Comparison of ENCODE assay signal across 1 cellular context in genomic region chr2:113978524-113979171, GRCh38.
A peak's percentile ranks its signal among the peaks of the same experiment; 100 is the strongest.
TF ChIP-seq lines count a peak whose summit lies in the region.

No MANE protein-coding gene starts in this region.

TF ChIP-seq in HepG2, 621 proteins besides CTCF, POLR2A, EP300 and RAD21 (continued from another document and continues in another):
- TF ChIP-seq, protein P1, sequence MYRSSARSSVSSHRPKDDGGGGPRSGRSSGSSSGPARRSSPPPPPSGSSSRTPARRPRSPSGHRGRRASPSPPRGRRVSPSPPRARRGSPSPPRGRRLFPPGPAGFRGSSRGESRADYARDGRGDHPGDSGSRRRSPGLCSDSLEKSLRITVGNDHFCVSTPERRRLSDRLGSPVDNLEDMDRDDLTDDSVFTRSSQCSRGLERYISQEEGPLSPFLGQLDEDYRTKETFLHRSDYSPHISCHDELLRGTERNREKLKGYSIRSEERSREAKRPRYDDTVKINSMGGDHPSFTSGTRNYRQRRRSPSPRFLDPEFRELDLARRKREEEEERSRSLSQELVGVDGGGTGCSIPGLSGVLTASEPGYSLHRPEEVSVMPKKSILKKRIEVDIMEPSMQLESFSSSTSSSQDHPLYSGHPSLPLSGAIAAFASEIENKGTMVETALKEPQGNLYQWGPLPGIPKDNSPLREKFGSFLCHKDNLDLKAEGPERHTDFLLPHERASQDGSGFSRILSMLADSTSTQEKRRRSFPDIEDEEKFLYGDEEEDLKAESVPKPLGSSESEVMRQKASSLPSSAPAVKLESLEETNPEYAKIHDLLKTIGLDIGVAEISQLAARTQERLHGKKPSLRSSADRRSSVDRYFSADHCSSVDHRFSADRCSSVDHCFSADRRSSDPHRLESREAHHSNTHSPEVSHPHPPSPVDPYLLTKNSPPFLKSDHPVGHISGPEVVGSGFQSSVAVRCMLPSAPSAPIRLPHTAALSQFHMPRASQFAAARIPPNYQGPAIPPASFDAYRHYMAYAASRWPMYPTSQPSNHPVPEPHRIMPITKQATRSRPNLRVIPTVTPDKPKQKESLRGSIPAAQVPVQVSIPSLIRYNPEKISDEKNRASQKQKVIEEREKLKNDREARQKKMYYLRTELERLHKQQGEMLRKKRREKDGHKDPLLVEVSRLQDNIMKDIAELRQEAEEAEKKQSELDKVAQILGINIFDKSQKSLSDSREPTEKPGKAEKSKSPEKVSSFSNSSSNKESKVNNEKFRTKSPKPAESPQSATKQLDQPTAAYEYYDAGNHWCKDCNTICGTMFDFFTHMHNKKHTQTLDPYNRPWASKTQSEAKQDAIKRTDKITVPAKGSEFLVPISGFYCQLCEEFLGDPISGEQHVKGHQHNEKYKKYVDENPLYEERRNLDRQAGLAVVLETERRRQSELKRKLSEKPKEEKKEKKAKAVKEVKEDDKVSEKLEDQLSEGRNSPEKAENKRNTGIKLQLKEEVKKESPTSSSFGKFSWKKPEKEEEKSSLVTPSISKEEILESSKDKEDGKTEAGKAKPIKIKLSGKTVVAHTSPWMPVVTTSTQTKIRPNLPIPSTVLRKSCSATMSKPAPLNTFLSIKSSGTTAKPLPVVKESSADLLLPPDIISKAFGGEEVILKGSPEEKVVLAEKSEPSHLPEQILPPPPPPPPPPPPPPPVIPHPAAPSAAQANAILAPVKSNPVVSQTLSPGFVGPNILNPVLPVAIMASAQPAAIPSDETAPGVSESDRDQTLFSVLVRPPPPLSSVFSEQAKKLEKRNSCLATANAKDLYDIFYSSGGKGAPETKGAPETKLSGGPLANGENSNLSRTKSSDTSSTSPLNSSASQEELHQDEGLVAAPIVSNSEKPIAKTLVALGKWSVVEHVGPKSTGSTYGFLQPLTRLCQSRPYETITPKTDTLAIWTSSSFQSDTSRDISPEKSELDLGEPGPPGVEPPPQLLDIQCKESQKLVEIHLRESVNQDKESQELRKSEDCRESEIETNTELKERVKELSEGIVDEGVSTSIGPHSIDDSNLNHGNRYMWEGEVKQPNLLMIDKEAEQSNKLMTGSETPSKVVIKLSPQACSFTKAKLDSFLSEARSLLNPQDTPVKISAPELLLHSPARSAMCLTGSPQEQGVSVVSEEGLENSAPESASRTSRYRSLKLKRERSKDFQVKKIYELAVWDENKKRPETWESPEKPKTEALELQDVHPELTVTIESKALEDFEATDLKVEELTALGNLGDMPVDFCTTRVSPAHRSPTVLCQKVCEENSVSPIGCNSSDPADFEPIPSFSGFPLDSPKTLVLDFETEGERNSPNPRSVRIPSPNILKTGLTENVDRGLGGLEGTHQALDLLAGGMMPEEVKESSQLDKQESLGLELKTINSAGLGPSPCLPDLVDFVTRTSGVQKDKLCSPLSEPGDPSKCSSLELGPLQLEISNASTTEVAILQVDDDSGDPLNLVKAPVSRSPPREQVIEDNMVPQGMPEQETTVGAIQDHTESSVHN (CRISPR knock-in tag; IDR thresholded peaks at IDR 0.05) = 0 out of 2 replicates have a peak, but pooled peaks have one; percentile 7
- 0 out of 2 replicates have a peak, but pooled peaks have one; percentile 20 for TF ChIP-seq SSRP1 (CRISPR knock-in tag; IDR thresholded peaks at IDR 0.05)
- TF ChIP-seq, protein P2, sequence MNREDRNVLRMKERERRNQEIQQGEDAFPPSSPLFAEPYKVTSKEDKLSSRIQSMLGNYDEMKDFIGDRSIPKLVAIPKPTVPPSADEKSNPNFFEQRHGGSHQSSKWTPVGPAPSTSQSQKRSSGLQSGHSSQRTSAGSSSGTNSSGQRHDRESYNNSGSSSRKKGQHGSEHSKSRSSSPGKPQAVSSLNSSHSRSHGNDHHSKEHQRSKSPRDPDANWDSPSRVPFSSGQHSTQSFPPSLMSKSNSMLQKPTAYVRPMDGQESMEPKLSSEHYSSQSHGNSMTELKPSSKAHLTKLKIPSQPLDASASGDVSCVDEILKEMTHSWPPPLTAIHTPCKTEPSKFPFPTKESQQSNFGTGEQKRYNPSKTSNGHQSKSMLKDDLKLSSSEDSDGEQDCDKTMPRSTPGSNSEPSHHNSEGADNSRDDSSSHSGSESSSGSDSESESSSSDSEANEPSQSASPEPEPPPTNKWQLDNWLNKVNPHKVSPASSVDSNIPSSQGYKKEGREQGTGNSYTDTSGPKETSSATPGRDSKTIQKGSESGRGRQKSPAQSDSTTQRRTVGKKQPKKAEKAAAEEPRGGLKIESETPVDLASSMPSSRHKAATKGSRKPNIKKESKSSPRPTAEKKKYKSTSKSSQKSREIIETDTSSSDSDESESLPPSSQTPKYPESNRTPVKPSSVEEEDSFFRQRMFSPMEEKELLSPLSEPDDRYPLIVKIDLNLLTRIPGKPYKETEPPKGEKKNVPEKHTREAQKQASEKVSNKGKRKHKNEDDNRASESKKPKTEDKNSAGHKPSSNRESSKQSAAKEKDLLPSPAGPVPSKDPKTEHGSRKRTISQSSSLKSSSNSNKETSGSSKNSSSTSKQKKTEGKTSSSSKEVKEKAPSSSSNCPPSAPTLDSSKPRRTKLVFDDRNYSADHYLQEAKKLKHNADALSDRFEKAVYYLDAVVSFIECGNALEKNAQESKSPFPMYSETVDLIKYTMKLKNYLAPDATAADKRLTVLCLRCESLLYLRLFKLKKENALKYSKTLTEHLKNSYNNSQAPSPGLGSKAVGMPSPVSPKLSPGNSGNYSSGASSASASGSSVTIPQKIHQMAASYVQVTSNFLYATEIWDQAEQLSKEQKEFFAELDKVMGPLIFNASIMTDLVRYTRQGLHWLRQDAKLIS (CRISPR knock-in tag; IDR thresholded peaks at IDR 0.05) = peak; percentile 8; the same call in 1 of the 2 replicates
- TF ChIP-seq, protein P3, sequence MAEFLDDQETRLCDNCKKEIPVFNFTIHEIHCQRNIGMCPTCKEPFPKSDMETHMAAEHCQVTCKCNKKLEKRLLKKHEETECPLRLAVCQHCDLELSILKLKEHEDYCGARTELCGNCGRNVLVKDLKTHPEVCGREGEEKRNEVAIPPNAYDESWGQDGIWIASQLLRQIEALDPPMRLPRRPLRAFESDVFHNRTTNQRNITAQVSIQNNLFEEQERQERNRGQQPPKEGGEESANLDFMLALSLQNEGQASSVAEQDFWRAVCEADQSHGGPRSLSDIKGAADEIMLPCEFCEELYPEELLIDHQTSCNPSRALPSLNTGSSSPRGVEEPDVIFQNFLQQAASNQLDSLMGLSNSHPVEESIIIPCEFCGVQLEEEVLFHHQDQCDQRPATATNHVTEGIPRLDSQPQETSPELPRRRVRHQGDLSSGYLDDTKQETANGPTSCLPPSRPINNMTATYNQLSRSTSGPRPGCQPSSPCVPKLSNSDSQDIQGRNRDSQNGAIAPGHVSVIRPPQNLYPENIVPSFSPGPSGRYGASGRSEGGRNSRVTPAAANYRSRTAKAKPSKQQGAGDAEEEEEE (CRISPR knock-in tag; IDR thresholded peaks at IDR 0.05; ENCODE audit: borderline replicate concordance) = 0 out of 2 replicates have a peak, but pooled peaks have one; percentile 53
- TF ChIP-seq MLX (CRISPR knock-in tag; IDR thresholded peaks at IDR 0.05) = no peak
- no peak for TF ChIP-seq ZKSCAN5 (CRISPR knock-in tag; IDR thresholded peaks at IDR 0.05)
- TF ChIP-seq ZMAT5 (CRISPR knock-in tag; IDR thresholded peaks at IDR 0.05; ENCODE audit: borderline replicate concordance, low read depth) = no peak
- TF ChIP-seq GATAD1 (CRISPR knock-in tag; IDR thresholded peaks at IDR 0.05) = no peak; the same call in 1 of the 2 replicates
- no peak for TF ChIP-seq EED (CRISPR knock-in tag; IDR thresholded peaks at IDR 0.05)
- TF ChIP-seq ZBTB38 (CRISPR knock-in tag; IDR thresholded peaks at IDR 0.05) = 0 out of 2 replicates have a peak, but pooled peaks have one; percentile 3
- TF ChIP-seq TSC22D2 (CRISPR knock-in tag; IDR thresholded peaks at IDR 0.05; ENCODE audit: borderline replicate concordance) = no peak
- TF ChIP-seq, protein P4, sequence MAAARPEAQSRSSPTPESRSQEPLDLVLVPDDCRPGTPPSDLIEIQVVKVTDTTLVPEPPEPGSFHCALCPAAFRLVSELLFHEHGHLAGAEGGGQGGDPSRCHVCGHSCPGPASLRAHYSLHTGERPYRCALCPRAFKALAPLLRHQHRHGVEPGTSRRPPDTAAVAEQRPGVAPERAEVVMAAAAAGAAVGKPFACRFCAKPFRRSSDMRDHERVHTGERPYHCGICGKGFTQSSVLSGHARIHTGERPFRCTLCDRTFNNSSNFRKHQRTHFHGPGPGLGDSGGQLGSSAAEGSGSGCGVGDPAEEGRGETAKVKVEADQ (CRISPR knock-in tag; IDR thresholded peaks at IDR 0.05; ENCODE audit: borderline replicate concordance) = no peak
- no peak for TF ChIP-seq MATR3 (CRISPR knock-in tag; IDR thresholded peaks at IDR 0.05)
- peak; percentile 18 for TF ChIP-seq SRSF1 (optimal IDR thresholded peaks at IDR 0.05; ENCODE audit: low read depth, low read length)
- TF ChIP-seq ZFP62 (CRISPR knock-in tag; IDR thresholded peaks at IDR 0.05) = no peak
- no peak for TF ChIP-seq MXD3 (CRISPR knock-in tag; IDR thresholded peaks at IDR 0.05)
- no peak for TF ChIP-seq GATA4 (IDR thresholded peaks at IDR 0.05; ENCODE audit: borderline replicate concordance, low read depth)
- TF ChIP-seq MEIS2 (CRISPR knock-in tag; IDR thresholded peaks at IDR 0.05) = peak; percentile 13; the same call in 1 of the 2 replicates
- 0 out of 2 replicates have a peak, but pooled peaks have one; percentile 60 for TF ChIP-seq THYN1 (CRISPR knock-in tag; IDR thresholded peaks at IDR 0.05; ENCODE audit: borderline replicate concordance, low read depth)
- TF ChIP-seq ZNF34 (CRISPR knock-in tag; IDR thresholded peaks at IDR 0.05; ENCODE audit: borderline replicate concordance) = no peak
- no peak for TF ChIP-seq ARID3A (IDR thresholded peaks at IDR 0.05; ENCODE audit: low read depth, low read length)
- TF ChIP-seq IKZF5 (CRISPR knock-in tag; IDR thresholded peaks at IDR 0.05) = no peak
- no peak for TF ChIP-seq GABPB1 (CRISPR knock-in tag; IDR thresholded peaks at IDR 0.05)
- TF ChIP-seq, protein P5, sequence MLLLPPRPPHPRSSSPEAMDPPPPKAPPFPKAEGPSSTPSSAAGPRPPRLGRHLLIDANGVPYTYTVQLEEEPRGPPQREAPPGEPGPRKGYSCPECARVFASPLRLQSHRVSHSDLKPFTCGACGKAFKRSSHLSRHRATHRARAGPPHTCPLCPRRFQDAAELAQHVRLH (CRISPR knock-in tag; IDR thresholded peaks at IDR 0.05; ENCODE audit: borderline replicate concordance, low read depth) = no peak
- TF ChIP-seq, protein P6, sequence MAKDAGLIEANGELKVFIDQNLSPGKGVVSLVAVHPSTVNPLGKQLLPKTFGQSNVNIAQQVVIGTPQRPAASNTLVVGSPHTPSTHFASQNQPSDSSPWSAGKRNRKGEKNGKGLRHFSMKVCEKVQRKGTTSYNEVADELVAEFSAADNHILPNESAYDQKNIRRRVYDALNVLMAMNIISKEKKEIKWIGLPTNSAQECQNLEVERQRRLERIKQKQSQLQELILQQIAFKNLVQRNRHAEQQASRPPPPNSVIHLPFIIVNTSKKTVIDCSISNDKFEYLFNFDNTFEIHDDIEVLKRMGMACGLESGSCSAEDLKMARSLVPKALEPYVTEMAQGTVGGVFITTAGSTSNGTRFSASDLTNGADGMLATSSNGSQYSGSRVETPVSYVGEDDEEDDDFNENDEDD (CRISPR knock-in tag; IDR thresholded peaks at IDR 0.05; ENCODE audit: borderline replicate concordance) = 0 out of 2 replicates have a peak, but pooled peaks have one; percentile 19
- TF ChIP-seq ZNF274 (CRISPR knock-in tag; IDR thresholded peaks at IDR 0.05) = peak; percentile 14; the same call in 1 of the 2 replicates
- no peak for TF ChIP-seq MAFF (IDR thresholded peaks at IDR 0.05; ENCODE audit: low read depth, low read length)
- no peak for TF ChIP-seq HMG20B (CRISPR knock-in tag; conservative IDR thresholded peaks at IDR 0.05)
- no peak for TF ChIP-seq CENPT (CRISPR knock-in tag; IDR thresholded peaks at IDR 0.05; ENCODE audit: low read depth)
- TF ChIP-seq IKZF4 (CRISPR knock-in tag; IDR thresholded peaks at IDR 0.05; ENCODE audit: borderline replicate concordance, low read depth, not compliant biosample characterization) = peak; percentile 11
- TF ChIP-seq MAF1 (CRISPR knock-in tag; IDR thresholded peaks at IDR 0.05; ENCODE audit: borderline replicate concordance) = 0 out of 2 replicates have a peak, but pooled peaks have one; percentile 1
- TF ChIP-seq ZBTB44 (CRISPR knock-in tag; IDR thresholded peaks at IDR 0.05) = no peak
- 0 out of 2 replicates have a peak, but pooled peaks have one; percentile 57 for TF ChIP-seq ZNF777 (CRISPR knock-in tag; IDR thresholded peaks at IDR 0.05)
